ENCODE assay signal across 34 cellular contexts in genomic region chr1:201898240-201898894, GRCh38. TPM values are rescaled to one million over a fixed set of nuclear protein-coding genes. Genes with fewer than 3 reads are reported as not detected.
DNase-seq lines count a peak whose midpoint lies in the region; ATAC-seq and TF ChIP-seq lines count a peak whose summit lies in the region.
"Had no signal": no experiment of that assay in that cellular context is flagged by ENCODE, and none has a peak within 500 bp of the region (broad histone marks: within the 10 kb centered on the region; RNA-seq: fewer than 3 reads in every experiment).

No MANE protein-coding gene starts in this region.

- no peak for ATAC-seq in natural killer cell treated with Interleukin-12 subunit alpha and Interleukin-12 subunit beta and Interleukin-15 and Interleukin-18, amount 100 ng/mL, for 72 hours
- ATAC-seq in natural killer cell = no peak
- peak; percentile 53 for ATAC-seq in left lobe of liver
- ATAC-seq: A549; activated CD8-positive, alpha-beta memory T cell treated with anti-CD3 and anti-CD28 coated beads, Interleukin-2, amount 10 ng/mL, durations not matched to agents 7 days and 5 days; gastrocnemius medialis had no signal

- WGBS in stomach, 5 donors = 57 to 72% (median 61%) methylated on average over 4 of the region's 4 CpGs

- H3K9me3 Mint-ChIP-seq in natural killer cell treated with Interleukin-12 subunit alpha and Interleukin-12 subunit beta and Interleukin-15 and Interleukin-18, amount 100 ng/mL, for 72 hours = no peaks in the 10 kb centered on the region
- no peaks in the 10 kb centered on the region for H3K9me3 Mint-ChIP-seq in natural killer cell
- no peaks in the 10 kb centered on the region for H3K9me3 Mint-ChIP-seq in activated T-cell treated with anti-CD3 and anti-CD28 coated beads, Interleukin-2, amount 50 U/mL, for 24 hours
- H3K9me3 Mint-ChIP-seq: activated naive CD4-positive, alpha-beta T cell treated with anti-CD3 and anti-CD28 coated beads for 36 hours; brain; CD4-positive, alpha-beta memory T cell had no signal

- H3K4me3 ChIP-seq in stomach = no peak overlapping the region
- H3K4me3 ChIP-seq: A549, gastrocnemius medialis, lower lobe of right lung, ovary, spleen, upper lobe of left lung had no signal

- TF ChIP-seq EP300 in stomach (IDR thresholded peaks at IDR 0.05) = no peak

- peak; percentile 25 for DNase-seq in natural killer cell treated with Interleukin-12 subunit alpha and Interleukin-12 subunit beta and Interleukin-15 and Interleukin-18, amount 100 ng/mL, for 72 hours (ENCODE audit: low spot score)
- no peak for DNase-seq in natural killer cell
- no peak for DNase-seq in left lobe of liver (ENCODE audit: low spot score)
- DNase-seq in stomach = no peak
- DNase-seq in activated T-cell treated with anti-CD3 and anti-CD28 coated beads, Interleukin-2, amount 50 U/mL, for 24 hours = no peak
- DNase-seq in activated T-cell treated with anti-CD3 and anti-CD28 coated beads, Interleukin-2, amount 50 U/mL, for 48 hours = no peak
- no peak for DNase-seq in SHP77 treated with DMSO at 0.1 percent for 48 hours (lab: John Stamatoyannopoulos, UW)
- no peak for DNase-seq in Ammon's horn (ENCODE audit: low spot score)
- DNase-seq: activated CD4-positive, alpha-beta T cell treated with anti-CD3 and anti-CD28 coated beads, Interleukin-2, amount 50 U/mL, for 4 hours; activated CD4-positive, CD25-positive, alpha-beta regulatory T cell; activated CD8-positive, alpha-beta memory T cell treated with anti-CD3 and anti-CD28 coated beads, Interleukin-2, amount 10 ng/mL, durations not matched to agents 7 days and 5 days; activated naive CD4-positive, alpha-beta T cell treated with anti-CD3 and anti-CD28 coated beads for 36 hours; AML-193; CD4-positive, alpha-beta memory T cell; cerebellar nuclear complex; DND-41; gastrocnemius medialis; KBM-7; NCI-H1105; NCI-H187; NCI-H2171; ovary; SK-N-SH; spleen had no signal

- H3K27me3 Mint-ChIP-seq in natural killer cell treated with Interleukin-12 subunit alpha and Interleukin-12 subunit beta and Interleukin-15 and Interleukin-18, amount 100 ng/mL, for 72 hours = peaks cover 9 to 11% of the 10 kb centered on the region in 2 donors
- peaks cover 0 to 9% of the 10 kb centered on the region in 2 donors for H3K27me3 Mint-ChIP-seq in natural killer cell (ENCODE audit: low read depth in 2 of 2)
- peaks cover 14% of the 10 kb centered on the region for H3K27me3 Mint-ChIP-seq in activated T-cell treated with anti-CD3 and anti-CD28 coated beads, Interleukin-2, amount 50 U/mL, for 24 hours

- peaks cover 4 to 87% (median 37%) of the 10 kb centered on the region in 4 donors for H3K4me1 ChIP-seq in stomach

- H3K27me3 ChIP-seq in stomach = no peaks in the 10 kb centered on the region
- H3K27me3 ChIP-seq: gastrocnemius medialis, ovary, spleen, upper lobe of left lung had no signal

- H3K27ac ChIP-seq in stomach = peak overlapping the region in 4 of 5 donors; percentile 69 to 84 (median 76)
- H3K27ac ChIP-seq: A549, lower lobe of right lung, upper lobe of left lung had no signal

- H3K36me3 Mint-ChIP-seq in natural killer cell treated with Interleukin-12 subunit alpha and Interleukin-12 subunit beta and Interleukin-15 and Interleukin-18, amount 100 ng/mL, for 72 hours = no peaks in the 10 kb centered on the region
- no peaks in the 10 kb centered on the region for H3K36me3 Mint-ChIP-seq in natural killer cell
- H3K36me3 Mint-ChIP-seq in activated T-cell treated with anti-CD3 and anti-CD28 coated beads, Interleukin-2, amount 50 U/mL, for 24 hours (ENCODE audit: low read depth) = no peaks in the 10 kb centered on the region
- H3K36me3 Mint-ChIP-seq: activated CD8-positive, alpha-beta memory T cell treated with anti-CD3 and anti-CD28 coated beads, Interleukin-2, amount 10 ng/mL, durations not matched to agents 7 days and 5 days; brain; CD4-positive, alpha-beta memory T cell had no signal

- H3K4me3 Mint-ChIP-seq in natural killer cell treated with Interleukin-12 subunit alpha and Interleukin-12 subunit beta and Interleukin-15 and Interleukin-18, amount 100 ng/mL, for 72 hours = no peak overlapping the region
- no peak overlapping the region for H3K4me3 Mint-ChIP-seq in natural killer cell
- no peak overlapping the region for H3K4me3 Mint-ChIP-seq in activated T-cell treated with anti-CD3 and anti-CD28 coated beads, Interleukin-2, amount 50 U/mL, for 24 hours
- H3K4me3 Mint-ChIP-seq: activated CD8-positive, alpha-beta memory T cell treated with anti-CD3 and anti-CD28 coated beads, Interleukin-2, amount 10 ng/mL, durations not matched to agents 7 days and 5 days; activated naive CD4-positive, alpha-beta T cell treated with anti-CD3 and anti-CD28 coated beads for 36 hours; brain had no signal

- no peak for TF ChIP-seq POLR2A in stomach (IDR thresholded peaks at IDR 0.05)

- peaks cover 5 to 8% of the 10 kb centered on the region in 2 donors for H3K4me1 Mint-ChIP-seq in natural killer cell treated with Interleukin-12 subunit alpha and Interleukin-12 subunit beta and Interleukin-15 and Interleukin-18, amount 100 ng/mL, for 72 hours (ENCODE audit: low read depth in 2 of 2)
- peaks cover 5 to 7% of the 10 kb centered on the region in 2 donors for H3K4me1 Mint-ChIP-seq in natural killer cell
- H3K4me1 Mint-ChIP-seq in activated T-cell treated with anti-CD3 and anti-CD28 coated beads, Interleukin-2, amount 50 U/mL, for 24 hours (ENCODE audit: low read depth) = peaks cover 8% of the 10 kb centered on the region

- TF ChIP-seq CTCF in natural killer cell (IDR thresholded peaks at IDR 0.05) (no peak), stomach (IDR thresholded peaks at IDR 0.05) (no peak)

- H3K9me3 ChIP-seq in stomach = no peaks in the 10 kb centered on the region
- H3K9me3 ChIP-seq: A549, gastrocnemius medialis, lower lobe of right lung, ovary, SK-N-SH, spleen, upper lobe of left lung had no signal

- peaks cover 0 to 39% (median 21%) of the 10 kb centered on the region in 4 donors for H3K36me3 ChIP-seq in stomach
- H3K36me3 ChIP-seq: gastrocnemius medialis, lower lobe of right lung, ovary had no signal

- no peak overlapping the region for H3K27ac Mint-ChIP-seq in natural killer cell treated with Interleukin-12 subunit alpha and Interleukin-12 subunit beta and Interleukin-15 and Interleukin-18, amount 100 ng/mL, for 72 hours
- no peak overlapping the region for H3K27ac Mint-ChIP-seq in natural killer cell
- H3K27ac Mint-ChIP-seq in activated T-cell treated with anti-CD3 and anti-CD28 coated beads, Interleukin-2, amount 50 U/mL, for 24 hours = no peak overlapping the region
- H3K27ac Mint-ChIP-seq: activated CD8-positive, alpha-beta memory T cell treated with anti-CD3 and anti-CD28 coated beads, Interleukin-2, amount 10 ng/mL, durations not matched to agents 7 days and 5 days; activated naive CD4-positive, alpha-beta T cell treated with anti-CD3 and anti-CD28 coated beads for 36 hours; brain; CD4-positive, alpha-beta memory T cell had no signal

- intact Hi-C loops in natural killer cell (cut with micrococcal nuclease) = no loop called here
- intact Hi-C loops in stomach (cut with DNase I; ENCODE audit: low total_unique reads) = loop anchor here (5.0 to 10.0 kb wide), 2 partner anchors 46 to 79 kb away; partner anchors contain the start of gene LMOD1

RNA-seq across cellular contexts. Expression of gene SHISA4, which starts 9.7 kb away (rescaled TPM):
- 1 to 10 TPM; 2.5 TPM for total RNA-seq in natural killer cell treated with Interleukin-12 subunit alpha and Interleukin-12 subunit beta and Interleukin-15 and Interleukin-18, amount 100 ng/mL, for 72 hours
- total RNA-seq in natural killer cell = 1 to 10 TPM in 1 of 3 donors, under 1 TPM in 1, not detected in 1; 0.54 to 2.0 TPM
- 4.4 TPM for total RNA-seq in left lobe of liver
- 10 to 100 TPM in 3 of 5 donors, 1 to 10 TPM in 1, under 1 TPM in 1; 0.87 to 33.3 (median 10.3) TPM for total RNA-seq in stomach
- polyA plus RNA-seq in stomach = 10 to 100 TPM; 14.1 to 18.3 (median 14.6) TPM
- total RNA-seq: OCI-LY7 had no signal

RNA-seq across cellular contexts. Expression of gene LMOD1, which starts 48.0 kb away (rescaled TPM):
- total RNA-seq in natural killer cell treated with Interleukin-12 subunit alpha and Interleukin-12 subunit beta and Interleukin-15 and Interleukin-18, amount 100 ng/mL, for 72 hours = not detected
- total RNA-seq in natural killer cell (not detected), left lobe of liver (1.0 TPM), stomach (100 to 1,000 TPM in 3 of 5 donors, 10 to 100 TPM in 2; 27.5 to 420 (median 102) TPM)
- polyA plus RNA-seq in stomach = 100 to 1,000 TPM in 1 of 3 donors, 10 to 100 TPM in 2; 19.6 to 117 (median 22.9) TPM
- total RNA-seq: activated CD8-positive, alpha-beta memory T cell treated with anti-CD3 and anti-CD28 coated beads, Interleukin-2, amount 10 ng/mL, durations not matched to agents 7 days and 5 days; activated naive CD4-positive, alpha-beta T cell treated with anti-CD3 and anti-CD28 coated beads for 36 hours; CD4-positive, alpha-beta memory T cell; MCF 10A; mononuclear cell; NCI-H460; OCI-LY7; T-helper 1 cell treated with Interleukin-12 subunit alpha and Interleukin-12 subunit beta and Interleukin-4 antibody, amounts not matched to agents 30 ng/mL and 1 ng/mL, for 36 hours had no signal
- polyA plus RNA-seq: A549; CD4-positive, alpha-beta memory T cell; neural cell had no signal

RNA-seq across cellular contexts. Expression of gene TIMM17A, which starts 56.9 kb away (rescaled TPM):
- 10 to 100 TPM; 81.5 to 89.5 TPM for total RNA-seq in natural killer cell treated with Interleukin-12 subunit alpha and Interleukin-12 subunit beta and Interleukin-15 and Interleukin-18, amount 100 ng/mL, for 72 hours
- total RNA-seq in natural killer cell (10 to 100 TPM; 48.7 to 53.9 (median 51.8) TPM), left lobe of liver (42.0 TPM), stomach (10 to 100 TPM in 2 of 5 donors, 1 to 10 TPM in 3; 3.2 to 47.0 (median 7.1) TPM)
- 10 to 100 TPM; 26.1 to 48.8 (median 37.4) TPM for polyA plus RNA-seq in stomach

Comparison
In these comparisons a context has a peak if more than half of its experiments do, and no peak if none do; other contexts are left out.
1. RNA of gene LMOD1, which starts 48.0 kb away (total RNA-seq): 27.5 to 420 TPM in stomach; 1.0 TPM in left lobe of liver (single experiment), not detected in natural killer cell treated with Interleukin-12 subunit alpha and Interleukin-12 subunit beta and Interleukin-15 and Interleukin-18, amount 100 ng/mL, for 72 hours and not detected in natural killer cell; every median in the first group is over 10 times any median in the second.